16 cellular contexts compared by ENCODE assay signal in genomic region chr13:113528101-113528797, GRCh38. TPM values are rescaled to one million over a fixed set of nuclear protein-coding genes. Genes with fewer than 3 reads are reported as not detected.
DNase-seq lines count a peak whose midpoint lies in the region; TF ChIP-seq lines count a peak whose summit lies in the region.
"Had no signal": no experiment of that assay in that cellular context is flagged by ENCODE, and none has a peak within 500 bp of the region (broad histone marks: within the 10 kb centered on the region; RNA-seq: fewer than 3 reads in every experiment).

No MANE protein-coding gene starts in this region.

- no peaks in the 10 kb centered on the region for H3K27me3 Mint-ChIP-seq in Caco-2 (ENCODE audit: insufficient read depth, unreplicated experiment)
- peaks cover 4% of the 10 kb centered on the region for H3K27me3 Mint-ChIP-seq in endothelial cell (ENCODE audit: unreplicated experiment)

- H3K4me1 ChIP-seq in Caco-2 (peaks cover 19% of the 10 kb centered on the region), trophoblast cell (ENCODE audit: control insufficient read depth in 1 of 2, insufficient read depth in 2 of 2, low read length in 2 of 2) (peaks cover 30 to 33% of the 10 kb centered on the region in 2 experiments)
- H3K4me1 ChIP-seq: colonic mucosa, parathyroid adenoma had no signal

- POLR2A ChIA-PET in Caco-2 (lab: Charles Lee): no interaction called here

- WGBS in trophoblast cell (ENCODE audit: extremely low coverage, insufficient coverage, insufficient read length): no CpG with 5 or more reads among the region's 17 CpGs

- H4K12ac ChIP-seq in trophoblast cell (ENCODE audit: low read depth, low read length): peak overlapping the region; percentile 46

- H3K14ac ChIP-seq in trophoblast cell (ENCODE audit: low read length): peak overlapping the region; percentile 53

- peak overlapping the region; percentile 61 for H2AK5ac ChIP-seq in trophoblast cell (ENCODE audit: low read length)

- H2AFZ ChIP-seq in trophoblast cell (ENCODE audit: insufficient read depth, low read length, poor library complexity): no peak overlapping the region
- H2AFZ ChIP-seq: parathyroid adenoma had no signal

- no peak overlapping the region for H3K4me3 Mint-ChIP-seq in Caco-2 (ENCODE audit: unreplicated experiment)
- H3K4me3 Mint-ChIP-seq in endothelial cell (ENCODE audit: unreplicated experiment): no peak overlapping the region

- H3K79me1 ChIP-seq in trophoblast cell (ENCODE audit: low read length): peaks cover 28% of the 10 kb centered on the region

- H2BK12ac ChIP-seq in trophoblast cell (ENCODE audit: low read length): peak overlapping the region; percentile 72

- BruUV-seq in Caco-2 (replicated peaks; lab: Mats Ljungman, UMichigan): no TSS peak

- H3K27ac Mint-ChIP-seq in Caco-2 (ENCODE audit: unreplicated experiment) (peak overlapping the region; percentile 6), endothelial cell (ENCODE audit: unreplicated experiment) (peak overlapping the region; percentile 91)

- peak overlapping the region; percentile 57 for H3K18ac ChIP-seq in trophoblast cell (ENCODE audit: low read length)

- no peak overlapping the region for H4K8ac ChIP-seq in trophoblast cell (ENCODE audit: low read depth, low read length)

- no peak for DNase-seq in Caco-2
- peak; percentile 54 for DNase-seq in NCI-H1092 treated with DMSO at 0.1 percent for 48 hours (lab: John Stamatoyannopoulos, UW)
- no peak for DNase-seq in endothelial cell (ENCODE audit: low spot score)
- DNase-seq in trophoblast cell: no peak
- DNase-seq in A172 (ENCODE audit: low spot score): no peak
- DNase-seq in DMS53 treated with DMSO at 0.1 percent for 48 hours (lab: John Stamatoyannopoulos, UW; ENCODE audit: unreplicated experiment): no peak
- no peak for DNase-seq in HuH-7 (ENCODE audit: low spot score)
- no peak for DNase-seq in HK-2 (ENCODE audit: unreplicated experiment)
- DNase-seq: activated gamma-delta T cell treated with Interleukin-2 at 50 U/mL for 16 hours, colonic mucosa, DMS153, erythroblast, NCI-H1930, NCI-H774 had no signal

- H3K4me3 ChIP-seq in Caco-2 (ENCODE audit: low read depth, low read length) (no peak overlapping the region), trophoblast cell (ENCODE audit: low read depth, low read length) (no peak overlapping the region)
- H3K4me3 ChIP-seq: ascending aorta, colonic mucosa had no signal

- no peaks in the 10 kb centered on the region for H3K9me3 Mint-ChIP-seq in Caco-2 (ENCODE audit: unreplicated experiment)
- H3K9me3 Mint-ChIP-seq in endothelial cell (ENCODE audit: unreplicated experiment): no peaks in the 10 kb centered on the region

- no peak overlapping the region for H3K9ac ChIP-seq in trophoblast cell (ENCODE audit: low read length)
- H3K9ac ChIP-seq: parathyroid adenoma had no signal

- H3K4me2 ChIP-seq in trophoblast cell (ENCODE audit: low read length): no peak overlapping the region

- peak overlapping the region; percentile 71 for H3K4ac ChIP-seq in trophoblast cell (ENCODE audit: low read depth, low read length)

- H2BK120ac ChIP-seq in trophoblast cell (ENCODE audit: insufficient read depth, low read length, poor library complexity): peak overlapping the region; percentile 54

- peaks cover 17% of the 10 kb centered on the region for H3K79me2 ChIP-seq in trophoblast cell (ENCODE audit: control insufficient read depth, insufficient read depth, low read length, poor library complexity)
- H3K79me2 ChIP-seq: parathyroid adenoma had no signal

- peaks cover 4% of the 10 kb centered on the region for H3K36me3 ChIP-seq in Caco-2 (ENCODE audit: control insufficient read depth, insufficient read depth, low read length)
- peaks cover 28 to 34% of the 10 kb centered on the region in 2 experiments for H3K36me3 ChIP-seq in trophoblast cell (ENCODE audit: control insufficient read depth in 1 of 2, insufficient read depth in 2 of 2, low read length in 2 of 2)
- H3K36me3 ChIP-seq: colonic mucosa had no signal

- CTCF ChIA-PET in Caco-2 (lab: Charles Lee): no interaction called here

- peak overlapping the region; percentile 42 for H3K27ac ChIP-seq in trophoblast cell (ENCODE audit: low read depth, low read length)
- H3K27ac ChIP-seq: ascending aorta, colonic mucosa, parathyroid adenoma had no signal

- H3K9me3 ChIP-seq in Caco-2 (no peaks in the 10 kb centered on the region), trophoblast cell (ENCODE audit: insufficient read depth, low read depth, low read length) (peaks cover 3% of the 10 kb centered on the region)
- H3K9me3 ChIP-seq: ascending aorta, colonic mucosa had no signal

- H4K91ac ChIP-seq in trophoblast cell (ENCODE audit: low read depth, low read length): peak overlapping the region; percentile 48

- H3K27me3 ChIP-seq in Caco-2 (replicated peaks; ENCODE audit: control insufficient read depth, insufficient read depth, low read length) (no peaks in the 10 kb centered on the region), trophoblast cell (ENCODE audit: insufficient read depth, low read length) (no peaks in the 10 kb centered on the region)
- H3K27me3 ChIP-seq: ascending aorta, colonic mucosa had no signal

- H3K4me1 Mint-ChIP-seq in Caco-2 (ENCODE audit: low read depth, unreplicated experiment) (peaks cover 28% of the 10 kb centered on the region), endothelial cell (ENCODE audit: unreplicated experiment) (peaks cover 21% of the 10 kb centered on the region)

- intact Hi-C loops in Caco-2 (cut with micrococcal nuclease; ENCODE audit: unreplicated experiment): no loop called here

- TF ChIP-seq CTCF in Caco-2 (IDR thresholded peaks at IDR 0.05; ENCODE audit: insufficient read depth in 1 of 2, low read depth in 1 of 2, low read length in 1 of 2, severe bottlenecking in 1 of 2, unreplicated experiment in 1 of 2) (no peak), endothelial cell (IDR thresholded peaks at IDR 0.05; ENCODE audit: unreplicated experiment) (no peak)

- peaks cover 69% of the 10 kb centered on the region for H3K36me3 Mint-ChIP-seq in Caco-2 (ENCODE audit: insufficient read depth, unreplicated experiment)
- peaks cover 35% of the 10 kb centered on the region for H3K36me3 Mint-ChIP-seq in endothelial cell (ENCODE audit: low read depth, unreplicated experiment)

- H3K23ac ChIP-seq in trophoblast cell (ENCODE audit: low read length): no peak overlapping the region

- peak overlapping the region; percentile 33 for H2BK5ac ChIP-seq in trophoblast cell (ENCODE audit: low read depth, low read length, poor library complexity)

RNA-seq across cellular contexts. Expression of gene DCUN1D2, which starts 37.7 kb away (rescaled TPM):
- 59.4 and 59.9 TPM in 2 replicates for total RNA-seq in Caco-2 (2022)
- 23.9 TPM for total RNA-seq in endothelial cell (ENCODE audit: unreplicated experiment)
- 15.9 and 16.7 TPM in 2 replicates for polyA plus RNA-seq in trophoblast cell (2013)
- 14.0 and 18.6 TPM in 2 replicates for total RNA-seq in A172 (2014; rRNA removed; shearing (Covaris generic))

RNA-seq across cellular contexts. Expression of gene TFDP1, which starts 56.3 kb away (rescaled TPM):
- 136 and 140 TPM in 2 replicates for total RNA-seq in Caco-2 (2022)
- 65.8 TPM for total RNA-seq in endothelial cell (ENCODE audit: unreplicated experiment)
- polyA plus RNA-seq in trophoblast cell (2013): 59.9 and 61.4 TPM in 2 replicates
- total RNA-seq in A172 (2014; rRNA removed; shearing (Covaris generic)): 129 and 162 TPM in 2 replicates
